Comparison of ENCODE assay signal across 8 cellular contexts in the genomic region with DNA sequence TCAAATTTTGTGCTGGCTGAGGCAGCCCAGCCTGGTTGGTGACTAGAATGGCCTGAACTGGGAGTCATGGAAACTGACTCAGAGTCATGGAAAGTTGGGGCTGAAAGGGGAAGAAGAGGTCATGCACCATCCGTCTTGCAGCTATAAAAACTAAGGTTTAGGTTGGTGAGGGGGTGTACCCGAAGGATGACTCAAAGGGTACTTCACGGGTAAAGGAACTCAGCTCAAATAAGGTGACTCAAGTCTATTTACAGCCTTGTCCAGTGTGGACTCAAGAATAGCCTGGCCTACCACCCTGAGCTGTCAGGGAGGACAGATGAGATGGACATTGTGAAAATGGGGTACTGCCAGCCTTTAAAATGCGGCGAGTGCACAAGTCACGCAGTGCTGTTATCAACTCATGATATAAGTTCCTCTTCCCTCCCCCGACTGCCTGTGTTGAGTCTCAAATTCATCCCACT. TPM values are rescaled to one million over a fixed set of nuclear protein-coding genes. Genes with fewer than 3 reads are reported as not detected.
DNase-seq lines count a peak whose midpoint lies in the region; TF ChIP-seq lines count a peak whose summit lies in the region.

No MANE protein-coding gene starts in this region.

- TF ChIP-seq POLR2A in esophagus muscularis mucosa (IDR thresholded peaks at IDR 0.05; ENCODE audit: low read depth) (no peak), stomach (IDR thresholded peaks at IDR 0.05) (no peak)

- WGBS in esophagus muscularis mucosa = 87% methylated on average over 7 of the region's 7 CpGs
- 66 to 80% (median 74%) methylated on average over 7 of the region's 7 CpGs for WGBS in stomach, 5 donors

- intact Hi-C loops in activated naive CD4-positive, alpha-beta T cell treated with anti-CD3 and anti-CD28 coated beads for 36 hours (cut with micrococcal nuclease) = no loop called here
- intact Hi-C loops in esophagus muscularis mucosa (cut with DNase I) = no loop called here
- intact Hi-C loops in stomach (cut with DNase I; ENCODE audit: low total_unique reads) = no loop called here

- H3K9me3 Mint-ChIP-seq in activated naive CD4-positive, alpha-beta T cell treated with anti-CD3 and anti-CD28 coated beads for 36 hours = peaks cover 12% of the 10 kb centered on the region
- H3K9me3 Mint-ChIP-seq in activated naive CD4-positive, alpha-beta T cell treated with anti-CD3 and anti-CD28 coated beads, Interleukin-2, amount 10 ng/mL, durations not matched to agents 7 days and 5 days = peaks cover 15% of the 10 kb centered on the region
- H3K9me3 Mint-ChIP-seq in IgD-negative memory B cell = peaks cover 0 to 10% (median 10%) of the 10 kb centered on the region in 3 donors

- no peak overlapping the region for H3K4me3 ChIP-seq in esophagus muscularis mucosa
- no peak overlapping the region for H3K4me3 ChIP-seq in stomach

- CTCF ChIA-PET in activated naive CD4-positive, alpha-beta T cell treated with anti-CD3 and anti-CD28 coated beads for 36 hours (lab: Charles Lee) = interaction anchor here (1.0 to 1.7 kb wide), 2 partner anchors 16 to 310 kb away, joined by 3 to 4 read pairs; no protein-coding TSS in a partner anchor
- CTCF ChIA-PET in activated naive CD4-positive, alpha-beta T cell treated with anti-CD3 and anti-CD28 coated beads, Interleukin-2, amount 10 ng/mL, durations not matched to agents 7 days and 5 days (lab: Charles Lee) = interaction anchor here (0.8 to 1.5 kb wide), 2 partner anchors 19 to 54 kb away, joined by 3 read pairs; no protein-coding TSS in a partner anchor

- H3K27ac Mint-ChIP-seq in activated naive CD4-positive, alpha-beta T cell treated with anti-CD3 and anti-CD28 coated beads for 36 hours = no peak overlapping the region
- no peak overlapping the region for H3K27ac Mint-ChIP-seq in activated naive CD4-positive, alpha-beta T cell treated with anti-CD3 and anti-CD28 coated beads, Interleukin-2, amount 10 ng/mL, durations not matched to agents 7 days and 5 days
- H3K27ac Mint-ChIP-seq in IgD-negative memory B cell = peak overlapping the region; percentile 23 to 87 (median 39)

- H3K27me3 ChIP-seq in esophagus muscularis mucosa (peaks cover 0 to 15% (median 0%) of the 10 kb centered on the region in 4 donors), stomach (peaks cover 0 to 15% (median 0%) of the 10 kb centered on the region in 3 donors)

- DNase-seq in activated naive CD4-positive, alpha-beta T cell treated with anti-CD3 and anti-CD28 coated beads for 36 hours = peak; percentile 61
- DNase-seq in activated naive CD4-positive, alpha-beta T cell treated with anti-CD3 and anti-CD28 coated beads, Interleukin-2, amount 10 ng/mL, durations not matched to agents 7 days and 5 days = no peak
- DNase-seq in esophagus muscularis mucosa (ENCODE audit: extremely low spot score) = peak; percentile 82
- peak; percentile 25 for DNase-seq in stomach
- no peak for DNase-seq in NCI-H1436 treated with DMSO at 0.1 percent for 48 hours (lab: John Stamatoyannopoulos, UW)
- no peak for DNase-seq in AG08396 (ENCODE audit: low spot score)
- DNase-seq in hippocampal formation (lab: John Stamatoyannopoulos, UW) = no peak

- no peak overlapping the region for H3K4me3 Mint-ChIP-seq in activated naive CD4-positive, alpha-beta T cell treated with anti-CD3 and anti-CD28 coated beads for 36 hours
- no peak overlapping the region for H3K4me3 Mint-ChIP-seq in activated naive CD4-positive, alpha-beta T cell treated with anti-CD3 and anti-CD28 coated beads, Interleukin-2, amount 10 ng/mL, durations not matched to agents 7 days and 5 days
- peak overlapping the region in 2 of 4 donors; percentile 47 to 49 for H3K4me3 Mint-ChIP-seq in IgD-negative memory B cell

- H3K4me1 Mint-ChIP-seq in activated naive CD4-positive, alpha-beta T cell treated with anti-CD3 and anti-CD28 coated beads for 36 hours (ENCODE audit: low read depth) = peaks cover 20% of the 10 kb centered on the region
- H3K4me1 Mint-ChIP-seq in activated naive CD4-positive, alpha-beta T cell treated with anti-CD3 and anti-CD28 coated beads, Interleukin-2, amount 10 ng/mL, durations not matched to agents 7 days and 5 days = peaks cover 6% of the 10 kb centered on the region
- H3K4me1 Mint-ChIP-seq in IgD-negative memory B cell = peaks cover 0 to 11% (median 4%) of the 10 kb centered on the region in 3 donors

- peaks cover 16% of the 10 kb centered on the region for H3K27me3 Mint-ChIP-seq in activated naive CD4-positive, alpha-beta T cell treated with anti-CD3 and anti-CD28 coated beads for 36 hours (ENCODE audit: low read depth)
- peaks cover 68% of the 10 kb centered on the region for H3K27me3 Mint-ChIP-seq in activated naive CD4-positive, alpha-beta T cell treated with anti-CD3 and anti-CD28 coated beads, Interleukin-2, amount 10 ng/mL, durations not matched to agents 7 days and 5 days
- no peaks in the 10 kb centered on the region for H3K27me3 Mint-ChIP-seq in IgD-negative memory B cell

- H3K4me1 ChIP-seq in esophagus muscularis mucosa = no peaks in the 10 kb centered on the region
- H3K4me1 ChIP-seq in stomach = no peaks in the 10 kb centered on the region

- H3K36me3 Mint-ChIP-seq in activated naive CD4-positive, alpha-beta T cell treated with anti-CD3 and anti-CD28 coated beads for 36 hours (ENCODE audit: low read depth) = peaks cover 10% of the 10 kb centered on the region
- H3K36me3 Mint-ChIP-seq in activated naive CD4-positive, alpha-beta T cell treated with anti-CD3 and anti-CD28 coated beads, Interleukin-2, amount 10 ng/mL, durations not matched to agents 7 days and 5 days = peaks cover 10% of the 10 kb centered on the region
- peaks cover 6% of the 10 kb centered on the region for H3K36me3 Mint-ChIP-seq in IgD-negative memory B cell

- TF ChIP-seq EP300 in esophagus muscularis mucosa (IDR thresholded peaks at IDR 0.05) (no peak), stomach (IDR thresholded peaks at IDR 0.05) (no peak)

- no peaks in the 10 kb centered on the region for H3K9me3 ChIP-seq in esophagus muscularis mucosa
- no peaks in the 10 kb centered on the region for H3K9me3 ChIP-seq in stomach

- H3K27ac ChIP-seq in esophagus muscularis mucosa (replicated peaks in 1 of 4) (no peak overlapping the region), stomach (peak overlapping the region in 1 of 5 donors; percentile 19)

- TF ChIP-seq CTCF in esophagus muscularis mucosa (IDR thresholded peaks at IDR 0.05) (no peak), stomach (IDR thresholded peaks at IDR 0.05) (no peak)

- H3K36me3 ChIP-seq in esophagus muscularis mucosa = no peaks in the 10 kb centered on the region
- no peaks in the 10 kb centered on the region for H3K36me3 ChIP-seq in stomach

RNA-seq across cellular contexts. Expression of gene CD300LB, which starts 18.6 kb away (rescaled TPM):
- not detected for total RNA-seq in activated naive CD4-positive, alpha-beta T cell treated with anti-CD3 and anti-CD28 coated beads for 36 hours
- polyA plus RNA-seq in IgD-negative memory B cell (not detected), stomach (under 1 TPM in 1 of 3 donors, not detected in 2; 0.25 TPM)
- total RNA-seq in esophagus muscularis mucosa (under 1 TPM in 3 of 4 donors, not detected in 1; 0.17 to 0.83 (median 0.23) TPM), stomach (not detected)

RNA-seq across cellular contexts. Expression of gene CD300C, which starts 33.3 kb away (rescaled TPM):
- total RNA-seq in activated naive CD4-positive, alpha-beta T cell treated with anti-CD3 and anti-CD28 coated beads for 36 hours = not detected
- polyA plus RNA-seq in IgD-negative memory B cell (1.6 TPM), stomach (under 1 TPM in 2 of 3 donors, not detected in 1; 0.13 to 0.75 TPM)
- total RNA-seq in esophagus muscularis mucosa (1 to 10 TPM in 3 of 4 donors, under 1 TPM in 1; 0.39 to 4.6 (median 1.6) TPM), stomach (1 to 10 TPM in 1 of 5 donors, not detected in 4; 1.6 TPM)

RNA-seq across cellular contexts. Expression of gene CD300A, which starts 46.2 kb away (rescaled TPM):
- 1 to 10 TPM; 1.3 to 1.8 TPM for total RNA-seq in activated naive CD4-positive, alpha-beta T cell treated with anti-CD3 and anti-CD28 coated beads for 36 hours
- polyA plus RNA-seq in IgD-negative memory B cell = 28.0 TPM
- total RNA-seq in esophagus muscularis mucosa = 1 to 10 TPM; 1.2 to 4.1 (median 2.4) TPM
- total RNA-seq in stomach = 1 to 10 TPM in 3 of 5 donors, not detected in 2; 3.1 to 8.0 (median 5.3) TPM
- 1 to 10 TPM; 1.8 to 4.7 (median 2.7) TPM for polyA plus RNA-seq in stomach

RNA-seq across cellular contexts. Expression of gene CD300H, which starts 54.7 kb away (rescaled TPM):
- total RNA-seq in activated naive CD4-positive, alpha-beta T cell treated with anti-CD3 and anti-CD28 coated beads for 36 hours = not detected
- polyA plus RNA-seq in IgD-negative memory B cell (0.61 TPM), stomach (not detected)
- total RNA-seq in esophagus muscularis mucosa (not detected), stomach (not detected)

Comparison
In these comparisons a context has a peak if more than half of its experiments do, and no peak if none do; other contexts are left out.
1. DNase-seq: peak in activated naive CD4-positive, alpha-beta T cell treated with anti-CD3 and anti-CD28 coated beads for 36 hours (single experiment), esophagus muscularis mucosa (single experiment) and stomach (single experiment); none in activated naive CD4-positive, alpha-beta T cell treated with anti-CD3 and anti-CD28 coated beads, Interleukin-2, amount 10 ng/mL, durations not matched to agents 7 days and 5 days (single experiment), NCI-H1436 treated with DMSO at 0.1 percent for 48 hours (single experiment), AG08396 (single experiment) and hippocampal formation (0 of 2).
2. H3K27ac Mint-ChIP-seq: peak in IgD-negative memory B cell (3 of 3); none in activated naive CD4-positive, alpha-beta T cell treated with anti-CD3 and anti-CD28 coated beads for 36 hours (single experiment) and activated naive CD4-positive, alpha-beta T cell treated with anti-CD3 and anti-CD28 coated beads, Interleukin-2, amount 10 ng/mL, durations not matched to agents 7 days and 5 days (single experiment).